ENCODE assay signal across 15 cellular contexts in genomic region chr13:96044238-96044637, GRCh38.
DNase-seq lines count a peak whose midpoint lies in the region; ATAC-seq and TF ChIP-seq lines count a peak whose summit lies in the region.
"Had no signal": no experiment of that assay in that cellular context is flagged by ENCODE, and none has a peak within 500 bp of the region (broad histone marks: within the 10 kb centered on the region; RNA-seq: fewer than 3 reads in every experiment).

No MANE protein-coding gene starts in this region.

- H4K20me1 ChIP-seq in MM.1S (ENCODE audit: insufficient read depth, low read length), result no peaks in the 10 kb centered on the region

- no peak overlapping the region for H3K4me3 ChIP-seq in MM.1S (ENCODE audit: low read length)

- H3K9me3 ChIP-seq in MM.1S (replicated peaks; ENCODE audit: insufficient read depth, low read length), result no peaks in the 10 kb centered on the region

- ATAC-seq in GM19395 (IDR thresholded peaks at IDR 0.05; ENCODE audit: unreplicated experiment), result peak; percentile 61
- ATAC-seq in HG02623 (IDR thresholded peaks at IDR 0.05; ENCODE audit: unreplicated experiment), result peak; percentile 45
- ATAC-seq: CD8-positive, alpha-beta T cell; HCT116 had no signal

- H3K4me1 ChIP-seq in MM.1S (ENCODE audit: low read length), result 0 out of 2 replicates have a peak, but pooled peaks cover 5% of the 10 kb centered on the region
- H3K4me1 ChIP-seq: Caco-2 had no signal

- H3K4me2 ChIP-seq in MM.1S (ENCODE audit: low read depth, low read length), result peak overlapping the region; percentile 13; the same call in 1 of the 2 replicates

- H2AFZ ChIP-seq in MM.1S (ENCODE audit: low read length), result no peak overlapping the region

- H3K79me2 ChIP-seq in MM.1S (ENCODE audit: low read length), result peaks cover 75% of the 10 kb centered on the region

- H3K9me2 ChIP-seq in MM.1S (replicated peaks; ENCODE audit: insufficient read depth, low read length), result no peaks in the 10 kb centered on the region

- no peak overlapping the region for H3K9ac ChIP-seq in MM.1S (ENCODE audit: low read length)

- peak overlapping the region; percentile 12; the same call in 1 of the 2 replicates for H3K27ac ChIP-seq in MM.1S (ENCODE audit: low read length)

- H3K36me3 ChIP-seq in MM.1S (replicated peaks; ENCODE audit: insufficient read depth, low read length), result no peaks in the 10 kb centered on the region

- H3F3A ChIP-seq in MM.1S (ENCODE audit: insufficient read depth, low read length), result 0 out of 2 replicates have a peak, but pooled peaks cover 4% of the 10 kb centered on the region

- no peaks in the 10 kb centered on the region for H3K27me3 ChIP-seq in MM.1S (replicated peaks; ENCODE audit: insufficient read depth, low read length)

- no peak for TF ChIP-seq CTCF in MM.1S (IDR thresholded peaks at IDR 0.05; ENCODE audit: low read length)

- DNase-seq in MM.1S, result no peak
- DNase-seq in CD1c-positive myeloid dendritic cell (ENCODE audit: extremely low spot score), result no peak
- DNase-seq in T-helper 1 cell, result no peak
- DNase-seq in LoVo (ENCODE audit: low spot score), result no peak
- DNase-seq: C1 segment of cervical spinal cord; Caco-2; CD4-positive, CD25-positive, alpha-beta regulatory T cell; CD8-positive, alpha-beta T cell; DMS153; DND-41; GOT3; H7 had no signal
